9 cellular contexts compared by ENCODE assay signal in the genomic region with DNA sequence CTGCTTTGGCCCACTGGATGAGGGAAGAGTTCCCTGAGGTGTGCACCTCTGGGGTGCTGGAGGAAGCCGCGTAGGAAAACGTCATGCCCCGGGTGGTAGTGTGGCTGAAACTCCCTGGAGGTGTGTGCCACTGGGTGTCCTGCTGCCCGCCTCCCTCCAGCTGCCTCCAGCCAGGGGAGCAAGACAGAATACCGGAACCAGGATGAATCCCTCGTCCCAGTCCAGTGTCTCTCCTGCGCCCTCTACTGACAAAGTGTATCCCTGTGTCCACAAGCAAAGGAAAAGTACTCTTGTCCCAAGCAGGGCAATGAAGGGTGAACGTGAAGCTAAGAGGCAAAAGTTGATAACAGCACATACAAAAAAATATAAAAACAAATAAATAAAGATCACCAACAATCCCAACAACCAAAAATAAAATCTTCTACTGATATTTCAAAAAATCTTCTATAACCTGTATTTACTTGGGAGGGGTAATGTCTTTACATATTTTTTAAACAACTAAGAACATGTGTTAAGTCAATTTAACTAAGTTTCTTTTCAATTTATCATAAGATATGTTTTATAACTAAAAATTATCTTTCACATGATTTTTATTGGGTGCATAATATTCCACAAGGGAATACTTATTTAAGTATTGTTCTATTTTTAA.
DNase-seq lines count a peak whose midpoint lies in the region; ATAC-seq and TF ChIP-seq lines count a peak whose summit lies in the region.
"Had no signal": no experiment of that assay in that cellular context is flagged by ENCODE, and none has a peak within 500 bp of the region (broad histone marks: within the 10 kb centered on the region; RNA-seq: fewer than 3 reads in every experiment).

No MANE protein-coding gene starts in this region.

- H3K4me1 ChIP-seq in Panc1 (ENCODE audit: control insufficient read depth, insufficient read depth, low read length) (no peaks in the 10 kb centered on the region), foreskin keratinocyte (no peaks in the 10 kb centered on the region)

- no peaks in the 10 kb centered on the region for H3K36me3 ChIP-seq in Panc1 (ENCODE audit: control insufficient read depth, insufficient read depth, low read length)

- no peak overlapping the region for H3K27ac Mint-ChIP-seq in activated naive CD8-positive, alpha-beta T cell treated with anti-CD3 and anti-CD28 coated beads, Interleukin-2, amount 50 U/mL, for 24 hours
- H3K27ac Mint-ChIP-seq: memory B cell had no signal

- POLR2A ChIA-PET in AG04449 (lab: Yijun Ruan, JAX): no interaction called here
- POLR2A ChIA-PET in Panc1 (lab: Charles Lee): no interaction called here

- H3K27me3 ChIP-seq in Panc1 (ENCODE audit: control insufficient read depth, insufficient read depth, low read length) (no peaks in the 10 kb centered on the region), foreskin keratinocyte (peaks cover 5% of the 10 kb centered on the region)

- H3K27ac ChIP-seq in Panc1 (ENCODE audit: low read length) (no peak overlapping the region), foreskin keratinocyte (no peak overlapping the region)

- no TSS peak for BruUV-seq in Panc1 (replicated peaks; lab: Mats Ljungman, UMichigan)

- intact Hi-C loops in Panc1 (cut with micrococcal nuclease; ENCODE audit: unreplicated experiment): no loop called here

- no peaks in the 10 kb centered on the region for H3K9me3 ChIP-seq in Panc1 (ENCODE audit: control insufficient read depth, insufficient read depth, low read depth, low read length)

- CTCF ChIA-PET in AG04449 (lab: Yijun Ruan, JAX) (interaction anchor here (1.6 kb wide), 1 partner anchor 421 kb away, joined by 7 read pairs; no protein-coding TSS in a partner anchor), Panc1 (lab: Charles Lee) (no interaction called here)

- ATAC-seq in Panc1: no peak
- ATAC-seq in foreskin keratinocyte: peak; percentile 76
- ATAC-seq in GM21515 (IDR thresholded peaks at IDR 0.05; ENCODE audit: unreplicated experiment): no peak
- ATAC-seq in activated naive CD8-positive, alpha-beta T cell treated with anti-CD3 and anti-CD28 coated beads, Interleukin-2, amount 50 U/mL, for 24 hours: no peak
- no peak for ATAC-seq in HG03571 (IDR thresholded peaks at IDR 0.05; ENCODE audit: unreplicated experiment)

- no peak for DNase-seq in AG04449 (ENCODE audit: low read depth, low spot score)
- DNase-seq in GM13976 (ENCODE audit: low spot score): peak; percentile 45
- DNase-seq in Panc1 (ENCODE audit: low read depth, low spot score): no peak
- peak; percentile 14 to 41 for DNase-seq in foreskin keratinocyte
- no peak for DNase-seq in activated naive CD8-positive, alpha-beta T cell treated with anti-CD3 and anti-CD28 coated beads, Interleukin-2, amount 50 U/mL, for 24 hours
- DNase-seq in NCI-H2107 (lab: John Stamatoyannopoulos, UW): no peak

- peak; percentile 51 for TF ChIP-seq CTCF in AG04449 (IDR thresholded peaks at IDR 0.05; ENCODE audit: insufficient read depth, low read length, missing control alignments)
- TF ChIP-seq CTCF in GM13976 (IDR thresholded peaks at IDR 0.05; ENCODE audit: borderline replicate concordance, control extremely low read depth, extremely low read depth, insufficient read depth, missing control alignments): peak; percentile 47
- peak; percentile 51 for TF ChIP-seq CTCF in Panc1 (IDR thresholded peaks at IDR 0.05)
- peak; percentile 76 for TF ChIP-seq CTCF in foreskin keratinocyte (conservative IDR thresholded peaks at IDR 0.05)

- no peaks in the 10 kb centered on the region for H3K36me3 Mint-ChIP-seq in activated naive CD8-positive, alpha-beta T cell treated with anti-CD3 and anti-CD28 coated beads, Interleukin-2, amount 50 U/mL, for 24 hours (ENCODE audit: low read depth)
- H3K36me3 Mint-ChIP-seq: memory B cell had no signal

- H3K9me3 Mint-ChIP-seq in activated naive CD8-positive, alpha-beta T cell treated with anti-CD3 and anti-CD28 coated beads, Interleukin-2, amount 50 U/mL, for 24 hours: peaks cover 6% of the 10 kb centered on the region

- peaks cover 2% of the 10 kb centered on the region for H3K27me3 Mint-ChIP-seq in activated naive CD8-positive, alpha-beta T cell treated with anti-CD3 and anti-CD28 coated beads, Interleukin-2, amount 50 U/mL, for 24 hours

- H3K4me1 Mint-ChIP-seq in activated naive CD8-positive, alpha-beta T cell treated with anti-CD3 and anti-CD28 coated beads, Interleukin-2, amount 50 U/mL, for 24 hours: no peaks in the 10 kb centered on the region
- H3K4me1 Mint-ChIP-seq: memory B cell had no signal

- no peak overlapping the region for H3K4me3 Mint-ChIP-seq in activated naive CD8-positive, alpha-beta T cell treated with anti-CD3 and anti-CD28 coated beads, Interleukin-2, amount 50 U/mL, for 24 hours
- H3K4me3 Mint-ChIP-seq: memory B cell had no signal

- in situ Hi-C loops in GM13976 (cut with MboI; ENCODE audit: low sequenced_read_pairs, unreplicated experiment) (loop anchor here (25.0 kb wide), 2 partner anchors 364 to 436 kb away; partner anchors contain the start of gene MAFB), Panc1 (cut with HindIII; ENCODE audit: low pct_unique_long_range_greater_than_20kb, low sequenced_read_pairs) (no loop called here)

- H3K4me3 ChIP-seq in AG04449 (ENCODE audit: low read depth, low read length): no peak overlapping the region
- no peak overlapping the region for H3K4me3 ChIP-seq in Panc1 (ENCODE audit: low read depth in 2 of 2, low read length in 2 of 2)

Comparison
In these comparisons a context has a peak if more than half of its experiments do, and no peak if none do; other contexts are left out.
1. DNase-seq: peak in GM13976 (single experiment) and foreskin keratinocyte (2 of 2); none in AG04449 (single experiment), Panc1 (single experiment), activated naive CD8-positive, alpha-beta T cell treated with anti-CD3 and anti-CD28 coated beads, Interleukin-2, amount 50 U/mL, for 24 hours (single experiment) and NCI-H2107 (single experiment).
2. Peak in every context shown above with its lines, with median percentiles within 50 percentile points of each other: CTCF ChIP-seq.